ENCODE assay signal across 14 cellular contexts in genomic region chr12:92485356-92486348, GRCh38.
DNase-seq lines count a peak whose midpoint lies in the region; TF ChIP-seq lines count a peak whose summit lies in the region.
"Had no signal": no experiment of that assay in that cellular context is flagged by ENCODE, and none has a peak within 500 bp of the region (broad histone marks: within the 10 kb centered on the region; RNA-seq: fewer than 3 reads in every experiment).

No MANE protein-coding gene starts in this region.

- no peaks in the 10 kb centered on the region for H3K9me3 ChIP-seq in hepatocyte (ENCODE audit: low read depth)
- H3K9me3 ChIP-seq: A549 had no signal

- no peaks in the 10 kb centered on the region for H3K36me3 ChIP-seq in hepatocyte (replicated peaks; ENCODE audit: insufficient read depth, low read depth)

- no peak overlapping the region for H2AFZ ChIP-seq in hepatocyte

- POLR2A ChIA-PET in activated CD4-positive, alpha-beta T cell treated with anti-CD3 and anti-CD28 coated beads, Interleukin-2, amount 10 ng/mL, durations not matched to agents 7 days and 5 days (lab: Charles Lee) = no interaction called here

- no peak overlapping the region for H3K4me2 ChIP-seq in hepatocyte
- H3K4me2 ChIP-seq: A549 had no signal

- peaks cover 7% of the 10 kb centered on the region for H3K9me3 Mint-ChIP-seq in T-helper 1 cell treated with Interleukin-12 subunit alpha and Interleukin-12 subunit beta and Interleukin-4 antibody, amounts not matched to agents 30 μg/mL and 1 μg/mL, for 36 hours
- no peaks in the 10 kb centered on the region for H3K9me3 Mint-ChIP-seq in activated naive CD8-positive, alpha-beta T cell (ENCODE audit: low read depth)
- H3K9me3 Mint-ChIP-seq in stimulated activated naive CD8-positive, alpha-beta T cell treated with anti-CD3 and anti-CD28 coated beads, Interleukin-15, Interleukin-2, amounts not matched to agents 100 ng/mL and 50 ng/mL, for 24 hours = no peaks in the 10 kb centered on the region
- peaks cover 5% of the 10 kb centered on the region for H3K9me3 Mint-ChIP-seq in activated CD4-positive, alpha-beta T cell treated with anti-CD3 and anti-CD28 coated beads, Interleukin-2, amount 10 ng/mL, durations not matched to agents 7 days and 5 days

- peaks cover 24% of the 10 kb centered on the region for H3K4me1 Mint-ChIP-seq in T-helper 1 cell treated with Interleukin-12 subunit alpha and Interleukin-12 subunit beta and Interleukin-4 antibody, amounts not matched to agents 30 μg/mL and 1 μg/mL, for 36 hours (ENCODE audit: low read depth)
- H3K4me1 Mint-ChIP-seq in activated naive CD8-positive, alpha-beta T cell (ENCODE audit: low read depth) = peaks cover 20% of the 10 kb centered on the region
- peaks cover 35% of the 10 kb centered on the region for H3K4me1 Mint-ChIP-seq in stimulated activated naive CD8-positive, alpha-beta T cell treated with anti-CD3 and anti-CD28 coated beads, Interleukin-15, Interleukin-2, amounts not matched to agents 100 ng/mL and 50 ng/mL, for 24 hours (ENCODE audit: low read depth)
- peaks cover 6% of the 10 kb centered on the region for H3K4me1 Mint-ChIP-seq in activated CD4-positive, alpha-beta T cell treated with anti-CD3 and anti-CD28 coated beads, Interleukin-2, amount 10 ng/mL, durations not matched to agents 7 days and 5 days

- WGBS in hepatocyte (ENCODE audit: low lambda C conversion rate, missing lambda C conversion rate) = 84% methylated on average over 6 of the region's 6 CpGs

- peak overlapping the region; percentile 5 for H3K27ac Mint-ChIP-seq in T-helper 1 cell treated with Interleukin-12 subunit alpha and Interleukin-12 subunit beta and Interleukin-4 antibody, amounts not matched to agents 30 μg/mL and 1 μg/mL, for 36 hours
- peak overlapping the region; percentile 85 for H3K27ac Mint-ChIP-seq in activated naive CD8-positive, alpha-beta T cell
- H3K27ac Mint-ChIP-seq in stimulated activated naive CD8-positive, alpha-beta T cell treated with anti-CD3 and anti-CD28 coated beads, Interleukin-15, Interleukin-2, amounts not matched to agents 100 ng/mL and 50 ng/mL, for 24 hours = peak overlapping the region; percentile 86
- no peak overlapping the region for H3K27ac Mint-ChIP-seq in activated CD4-positive, alpha-beta T cell treated with anti-CD3 and anti-CD28 coated beads, Interleukin-2, amount 10 ng/mL, durations not matched to agents 7 days and 5 days

- no peak overlapping the region for H3K4me3 ChIP-seq in hepatocyte
- H3K4me3 ChIP-seq: A549, skin epidermis had no signal

- no peaks in the 10 kb centered on the region for H3K79me2 ChIP-seq in hepatocyte

- H3K27ac ChIP-seq in hepatocyte = peak overlapping the region; percentile 1
- H3K27ac ChIP-seq: A549 had no signal

- TF ChIP-seq CTCF in hepatocyte (IDR thresholded peaks at IDR 0.05; ENCODE audit: poor library complexity) = no peak

- no peaks in the 10 kb centered on the region for H4K20me1 ChIP-seq in hepatocyte (ENCODE audit: insufficient read depth, poor library complexity, severe bottlenecking)

- peaks cover 6% of the 10 kb centered on the region for H3K36me3 Mint-ChIP-seq in T-helper 1 cell treated with Interleukin-12 subunit alpha and Interleukin-12 subunit beta and Interleukin-4 antibody, amounts not matched to agents 30 μg/mL and 1 μg/mL, for 36 hours (ENCODE audit: low read depth)
- peaks cover 2% of the 10 kb centered on the region for H3K36me3 Mint-ChIP-seq in activated naive CD8-positive, alpha-beta T cell
- peaks cover 5% of the 10 kb centered on the region for H3K36me3 Mint-ChIP-seq in stimulated activated naive CD8-positive, alpha-beta T cell treated with anti-CD3 and anti-CD28 coated beads, Interleukin-15, Interleukin-2, amounts not matched to agents 100 ng/mL and 50 ng/mL, for 24 hours (ENCODE audit: low read depth)
- H3K36me3 Mint-ChIP-seq in activated CD4-positive, alpha-beta T cell treated with anti-CD3 and anti-CD28 coated beads, Interleukin-2, amount 10 ng/mL, durations not matched to agents 7 days and 5 days (ENCODE audit: low read depth) = peaks cover 3% of the 10 kb centered on the region

- peaks cover 6% of the 10 kb centered on the region for H3K4me1 ChIP-seq in hepatocyte (ENCODE audit: insufficient read depth)
- H3K4me1 ChIP-seq: A549 had no signal

- no peak overlapping the region for H3K4me3 Mint-ChIP-seq in T-helper 1 cell treated with Interleukin-12 subunit alpha and Interleukin-12 subunit beta and Interleukin-4 antibody, amounts not matched to agents 30 μg/mL and 1 μg/mL, for 36 hours
- H3K4me3 Mint-ChIP-seq in activated naive CD8-positive, alpha-beta T cell = no peak overlapping the region
- peak overlapping the region; percentile 21 for H3K4me3 Mint-ChIP-seq in stimulated activated naive CD8-positive, alpha-beta T cell treated with anti-CD3 and anti-CD28 coated beads, Interleukin-15, Interleukin-2, amounts not matched to agents 100 ng/mL and 50 ng/mL, for 24 hours
- H3K4me3 Mint-ChIP-seq in activated CD4-positive, alpha-beta T cell treated with anti-CD3 and anti-CD28 coated beads, Interleukin-2, amount 10 ng/mL, durations not matched to agents 7 days and 5 days = no peak overlapping the region

- no peaks in the 10 kb centered on the region for H3K27me3 Mint-ChIP-seq in T-helper 1 cell treated with Interleukin-12 subunit alpha and Interleukin-12 subunit beta and Interleukin-4 antibody, amounts not matched to agents 30 μg/mL and 1 μg/mL, for 36 hours (ENCODE audit: low read depth)
- no peaks in the 10 kb centered on the region for H3K27me3 Mint-ChIP-seq in activated naive CD8-positive, alpha-beta T cell
- H3K27me3 Mint-ChIP-seq in stimulated activated naive CD8-positive, alpha-beta T cell treated with anti-CD3 and anti-CD28 coated beads, Interleukin-15, Interleukin-2, amounts not matched to agents 100 ng/mL and 50 ng/mL, for 24 hours = no peaks in the 10 kb centered on the region
- H3K27me3 Mint-ChIP-seq in activated CD4-positive, alpha-beta T cell treated with anti-CD3 and anti-CD28 coated beads, Interleukin-2, amount 10 ng/mL, durations not matched to agents 7 days and 5 days = no peaks in the 10 kb centered on the region

- CTCF ChIA-PET in activated CD4-positive, alpha-beta T cell treated with anti-CD3 and anti-CD28 coated beads, Interleukin-2, amount 10 ng/mL, durations not matched to agents 7 days and 5 days (lab: Charles Lee) = interaction anchor here (0.6 to 1.8 kb wide), 4 partner anchors 9 to 17 kb away, joined by 3 to 5 read pairs (median 3); no protein-coding TSS in a partner anchor

- DNase-seq in T-helper 1 cell = no peak
- DNase-seq in hepatocyte (ENCODE audit: low spot score) = no peak
- DNase-seq in NCI-H774 (lab: John Stamatoyannopoulos, UW) = no peak
- no peak for DNase-seq in nucleus accumbens (lab: John Stamatoyannopoulos, UW)
- no peak for DNase-seq in activated CD4-positive, alpha-beta T cell treated with anti-CD3 and anti-CD28 coated beads, Interleukin-2, amount 10 ng/mL, durations not matched to agents 7 days and 5 days
- DNase-seq: activated effector memory CD4-positive, alpha-beta T cell treated with anti-CD3 and anti-CD28 coated beads, Interleukin-2, amount 50 U/mL, for 16 hours; DMS79 treated with DMSO at 0.1 percent for 48 hours; glutamatergic neuron; NCI-H2029 had no signal

- no peaks in the 10 kb centered on the region for H3K27me3 ChIP-seq in hepatocyte

- no peaks in the 10 kb centered on the region for H3K9me2 ChIP-seq in hepatocyte (replicated peaks; ENCODE audit: insufficient read depth)
